ENCODE assay signal across 34 cellular contexts in the genomic region with DNA sequence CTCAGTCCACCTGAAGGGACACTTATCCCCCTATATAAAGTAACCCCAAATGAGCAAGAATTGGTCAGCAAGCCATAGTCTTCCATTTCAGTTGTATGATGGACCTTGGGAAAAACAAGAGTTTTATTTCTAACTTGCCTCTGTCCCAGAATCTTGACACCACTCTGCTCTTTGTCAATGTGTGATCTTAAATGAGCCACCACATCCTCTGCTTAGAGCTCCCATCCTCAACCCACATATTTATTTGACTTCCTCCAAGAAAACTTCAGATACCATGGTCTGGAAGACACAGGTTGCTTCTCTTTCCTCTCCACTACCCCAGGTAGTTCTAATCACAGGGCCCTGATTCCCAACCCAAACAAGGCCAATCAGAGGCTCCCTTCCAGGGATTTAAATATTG.
"Had no signal": no experiment of that assay in that cellular context is flagged by ENCODE, and none has a peak within 500 bp of the region (broad histone marks: within the 10 kb centered on the region; RNA-seq: fewer than 3 reads in every experiment).

No MANE protein-coding gene starts in this region.

- H3K9ac ChIP-seq: KMS-11, SK-N-SH had no signal

- ATAC-seq: activated CD4-positive, alpha-beta T cell treated with anti-CD3 and anti-CD28 coated beads for 36 hours; activated CD4-positive, CD25-positive, alpha-beta regulatory T cell treated with anti-CD3 and anti-CD28 coated beads, Interleukin-2, amount 50 U/mL, for 24 hours; activated T-cell treated with anti-CD3 and anti-CD28 coated beads, Interleukin-2, amount 50 U/mL, for 4 hours; PC-3; WTC11 had no signal

- DNase-seq: activated CD4-positive, alpha-beta memory T cell treated with anti-CD3 and anti-CD28 coated beads, Interleukin-2, amount 10 ng/mL, durations not matched to agents 7 days and 5 days; activated CD4-positive, alpha-beta T cell treated with anti-CD3 and anti-CD28 coated beads for 36 hours; activated effector memory CD4-positive, alpha-beta T cell treated with anti-CD3 and anti-CD28 coated beads, Interleukin-2, amount 50 U/mL, for 16 hours; activated naive CD4-positive, alpha-beta T cell; activated naive CD4-positive, alpha-beta T cell treated with anti-CD3 and anti-CD28 coated beads, Interleukin-2, amount 50 U/mL, for 16 hours; activated naive CD8-positive, alpha-beta T cell treated with anti-CD3 and anti-CD28 coated beads for 36 hours; activated T-cell treated with anti-CD3 and anti-CD28 coated beads, Interleukin-2, amount 50 U/mL, for 4 hours; adrenal gland; caudate nucleus; MM.1S; MV-4-11; NCI-H1092 treated with DMSO at 0.1 percent for 48 hours; NCI-H1417; NCI-H146; NCI-H187; NCI-H2029 treated with DMSO at 0.1 percent for 48 hours; NCI-H2107; NCI-H2171; NCI-H510A; NCI-H748 treated with DMSO at 0.1 percent for 48 hours; NK-92 treated with Interleukin-12 subunit alpha and Interleukin-12 subunit beta, amount 100 ng/mL, for 24 hours; PC-3; Peyer's patch; RPMI8226; SHP77 treated with DMSO at 0.1 percent for 48 hours; SK-N-SH had no signal

- H3K9me3 Mint-ChIP-seq: activated CD4-positive, alpha-beta memory T cell treated with anti-CD3 and anti-CD28 coated beads, Interleukin-2, amount 10 ng/mL, durations not matched to agents 7 days and 5 days; activated naive CD8-positive, alpha-beta T cell treated with anti-CD3 and anti-CD28 coated beads for 36 hours; activated T-cell treated with anti-CD3 and anti-CD28 coated beads, Interleukin-2, amount 50 U/mL, for 4 hours; T-helper 1 cell treated with Interleukin-12 subunit alpha and Interleukin-12 subunit beta and Interleukin-4 antibody, amounts not matched to agents 30 μg/mL and 1 μg/mL, for 36 hours; T-helper 2 cell treated with Interferon-gamma antibody and Interleukin-4, amounts not matched to agents 5 μg/mL and 100 μg/mL, for 36 hours had no signal

- H3K4me1 Mint-ChIP-seq: brain had no signal

- H3K27me3 ChIP-seq: adrenal gland, Peyer's patch, SJSA1 had no signal

- H3K4me2 ChIP-seq: KMS-11, SK-N-SH had no signal

- H3K27me3 Mint-ChIP-seq: activated CD4-positive, alpha-beta memory T cell treated with anti-CD3 and anti-CD28 coated beads, Interleukin-2, amount 10 ng/mL, durations not matched to agents 7 days and 5 days; activated CD4-positive, alpha-beta T cell treated with anti-CD3 and anti-CD28 coated beads for 36 hours; activated naive CD8-positive, alpha-beta T cell treated with anti-CD3 and anti-CD28 coated beads for 36 hours; brain had no signal

- H3K4me1 ChIP-seq: adrenal gland, Peyer's patch had no signal

- H3K27ac Mint-ChIP-seq: activated CD4-positive, alpha-beta memory T cell treated with anti-CD3 and anti-CD28 coated beads, Interleukin-2, amount 10 ng/mL, durations not matched to agents 7 days and 5 days; activated CD4-positive, alpha-beta T cell treated with anti-CD3 and anti-CD28 coated beads for 36 hours; activated naive CD8-positive, alpha-beta T cell treated with anti-CD3 and anti-CD28 coated beads for 36 hours; brain; T-helper 1 cell treated with Interleukin-12 subunit alpha and Interleukin-12 subunit beta and Interleukin-4 antibody, amounts not matched to agents 30 μg/mL and 1 μg/mL, for 36 hours; T-helper 2 cell treated with Interferon-gamma antibody and Interleukin-4, amounts not matched to agents 5 μg/mL and 100 μg/mL, for 36 hours; WTC11 had no signal

- H3K4me3 Mint-ChIP-seq: activated CD4-positive, alpha-beta memory T cell treated with anti-CD3 and anti-CD28 coated beads, Interleukin-2, amount 10 ng/mL, durations not matched to agents 7 days and 5 days; activated CD4-positive, alpha-beta T cell treated with anti-CD3 and anti-CD28 coated beads for 36 hours; activated naive CD8-positive, alpha-beta T cell treated with anti-CD3 and anti-CD28 coated beads for 36 hours; activated T-cell treated with anti-CD3 and anti-CD28 coated beads, Interleukin-2, amount 50 U/mL, for 4 hours; brain; T-helper 1 cell treated with Interleukin-12 subunit alpha and Interleukin-12 subunit beta and Interleukin-4 antibody, amounts not matched to agents 30 μg/mL and 1 μg/mL, for 36 hours; T-helper 2 cell treated with Interferon-gamma antibody and Interleukin-4, amounts not matched to agents 5 μg/mL and 100 μg/mL, for 36 hours; WTC11 had no signal

- H3K27ac ChIP-seq: adrenal gland, KMS-11, Peyer's patch, SJSA1 had no signal

- H3K36me3 ChIP-seq: adrenal gland, Peyer's patch, SJSA1 had no signal

- FAIRE-seq: bronchial epithelial cell had no signal

- H3K4me3 ChIP-seq: adrenal gland, Peyer's patch, SJSA1 had no signal

- H3K9me3 ChIP-seq: adrenal gland, Peyer's patch, SJSA1, SK-N-SH had no signal
